9 cellular contexts compared by ENCODE assay signal in the genomic region with DNA sequence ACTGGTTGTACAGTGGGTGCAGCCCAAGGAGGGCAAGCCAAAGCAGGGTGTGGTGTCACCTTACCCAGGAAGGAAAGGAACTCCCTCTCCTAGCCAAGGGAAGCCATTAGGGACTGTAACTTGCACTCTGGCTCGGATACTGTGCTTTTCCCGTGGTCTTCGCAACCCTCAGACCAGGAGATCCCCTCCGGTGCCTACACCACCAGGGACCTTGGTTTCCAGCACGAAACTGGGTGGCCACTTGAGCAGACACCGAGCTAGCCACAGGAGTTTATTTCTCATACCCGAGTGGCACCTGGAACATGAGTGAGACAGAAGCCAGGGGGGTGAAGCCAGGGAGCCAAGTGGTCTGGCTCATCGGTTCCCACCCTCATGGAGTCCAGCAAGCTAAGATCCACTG.
"Had no signal": no experiment of that assay in that cellular context is flagged by ENCODE, and none has a peak within 500 bp of the region (broad histone marks: within the 10 kb centered on the region; RNA-seq: fewer than 3 reads in every experiment).

No MANE protein-coding gene starts in this region.

- H3K36me3 ChIP-seq: HAP-1 had no signal

- H2AFZ ChIP-seq: GM23248, GM23338 had no signal

- H3K9ac ChIP-seq: GM23248 had no signal

- H3K27ac ChIP-seq: GM23248 had no signal

- H3K4me1 ChIP-seq: HAP-1 had no signal

- DNase-seq: GM23248, GOT3, H7, H9, HCEC 1CT, HFFc6 had no signal

- H3K4me2 ChIP-seq: GM23338 had no signal

- ATAC-seq: GM23338, HCT116 had no signal

- H3K4me3 ChIP-seq: GM23248, GM23338, HAP-1 had no signal

- H3K9me3 ChIP-seq: HAP-1 had no signal
